ENCODE assay signal across 15 cellular contexts in the genomic region with DNA sequence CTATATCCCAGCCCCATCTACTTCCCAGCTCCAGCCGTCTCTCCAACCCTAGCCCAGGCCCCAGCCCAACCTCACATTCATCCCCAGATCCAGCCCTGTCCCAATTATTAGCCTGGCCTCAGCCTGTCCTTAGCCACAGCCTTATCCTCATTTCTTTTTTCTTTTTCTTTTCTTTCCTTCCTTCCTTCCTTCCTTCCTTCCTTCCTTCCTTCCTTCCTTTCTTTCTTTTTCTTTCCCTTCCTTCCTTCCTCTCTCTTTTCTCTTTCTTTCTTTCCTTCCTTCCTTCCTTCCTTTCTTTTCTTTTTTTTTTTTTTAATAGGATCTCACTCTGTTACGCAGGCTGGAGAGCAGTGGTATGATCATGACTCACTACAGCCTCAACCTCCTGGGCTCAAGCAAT.
"Had no signal": no experiment of that assay in that cellular context is flagged by ENCODE, and none has a peak within 500 bp of the region (broad histone marks: within the 10 kb centered on the region; RNA-seq: fewer than 3 reads in every experiment).

No MANE protein-coding gene starts in this region.

- H3K27ac ChIP-seq: cardiac muscle cell, esophagus muscularis mucosa, hepatocyte, left ventricle myocardium inferior, prostate gland, thoracic aorta, upper lobe of right lung had no signal

- H3K4me2 ChIP-seq: hepatocyte, smooth muscle cell had no signal

- H2AFZ ChIP-seq: hepatocyte had no signal

- H3K36me3 ChIP-seq: cardiac muscle cell, esophagus muscularis mucosa, left ventricle myocardium inferior, prostate gland, thoracic aorta, upper lobe of right lung had no signal

- H3K9me3 Mint-ChIP-seq: memory B cell had no signal

- H3K9me3 ChIP-seq: esophagus muscularis mucosa, left ventricle myocardium inferior, prostate gland, thoracic aorta, upper lobe of right lung had no signal

- DNase-seq: activated CD4-positive, alpha-beta T cell treated with anti-CD3 and anti-CD28 coated beads for 48 hours; activated gamma-delta T cell; left ventricle myocardium inferior; right cardiac atrium; stimulated activated CD4-positive, alpha-beta T cell treated with anti-CD3 and anti-CD28 coated beads, Interleukin-4, amount 100 ng/mL, for 4 hours; stimulated activated CD8-positive, alpha-beta memory T cell treated with anti-CD3 and anti-CD28 coated beads, Interleukin-4, amount 100 ng/mL, for 48 hours; T-helper 17 cell; upper lobe of right lung had no signal

- ATAC-seq: right cardiac atrium, T-helper 17 cell, upper lobe of right lung had no signal

- H3K4me1 ChIP-seq: prostate gland had no signal

- H3K4me3 Mint-ChIP-seq: memory B cell had no signal

- H3K27me3 ChIP-seq: upper lobe of right lung had no signal

- H3K4me3 ChIP-seq: cardiac muscle cell, esophagus muscularis mucosa, hepatocyte, left ventricle myocardium inferior, prostate gland, smooth muscle cell, thoracic aorta, upper lobe of right lung had no signal

- H3K27me3 Mint-ChIP-seq: memory B cell, T-helper 17 cell had no signal

- H3K27ac Mint-ChIP-seq: memory B cell, T-helper 17 cell had no signal

- H3K79me2 ChIP-seq: hepatocyte had no signal
